ENCODE assay signal across 1 cellular context in genomic region chr11:109184376-109184775, GRCh38.
TF ChIP-seq lines count a peak whose summit lies in the region.

No MANE protein-coding gene starts in this region.

TF ChIP-seq in H1, 55 proteins besides CTCF, POLR2A, EP300 and RAD21 (continued from another document):
- TF ChIP-seq, protein P1, sequence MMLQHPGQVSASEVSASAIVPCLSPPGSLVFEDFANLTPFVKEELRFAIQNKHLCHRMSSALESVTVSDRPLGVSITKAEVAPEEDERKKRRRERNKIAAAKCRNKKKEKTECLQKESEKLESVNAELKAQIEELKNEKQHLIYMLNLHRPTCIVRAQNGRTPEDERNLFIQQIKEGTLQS (IDR thresholded peaks at IDR 0.05; ENCODE audit: insufficient read depth, low read depth, low read length), result no peak
- TF ChIP-seq TBP (IDR thresholded peaks at IDR 0.05; ENCODE audit: low read depth, low read length) (no peak), RXRA (IDR thresholded peaks at IDR 0.05; ENCODE audit: insufficient read depth, low read depth, low read length) (no peak), NRF1 (IDR thresholded peaks at IDR 0.05; ENCODE audit: low read depth, low read length) (no peak), POLR2AphosphoS5 (IDR thresholded peaks at IDR 0.05; ENCODE audit: low read depth, low read length) (no peak), GTF2F1 (IDR thresholded peaks at IDR 0.05; ENCODE audit: borderline replicate concordance, low read depth, low read length) (no peak), HDAC6 (IDR thresholded peaks at IDR 0.05; ENCODE audit: low read depth, low read length) (no peak)
